ENCODE assay signal across 9 cellular contexts in genomic region chr7:24381919-24382505, GRCh38.
DNase-seq lines count a peak whose midpoint lies in the region; ATAC-seq and TF ChIP-seq lines count a peak whose summit lies in the region.
"Had no signal": no experiment of that assay in that cellular context is flagged by ENCODE, and none has a peak within 500 bp of the region (broad histone marks: within the 10 kb centered on the region; RNA-seq: fewer than 3 reads in every experiment).

No MANE protein-coding gene starts in this region.

- TF ChIP-seq POLR2A in Peyer's patch (IDR thresholded peaks at IDR 0.05) = no peak

- H2AFZ ChIP-seq in hepatocyte = no peak overlapping the region

- H3K79me2 ChIP-seq in hepatocyte = no peaks in the 10 kb centered on the region

- no peaks in the 10 kb centered on the region for H3K27me3 ChIP-seq in Peyer's patch
- no peaks in the 10 kb centered on the region for H3K27me3 ChIP-seq in hepatocyte

- peaks cover 6% of the 10 kb centered on the region for H3K27me3 Mint-ChIP-seq in activated CD4-positive, alpha-beta memory T cell treated with anti-CD3 and anti-CD28 coated beads, Interleukin-2, amount 10 ng/mL, durations not matched to agents 7 days and 5 days
- peaks cover 24% of the 10 kb centered on the region for H3K27me3 Mint-ChIP-seq in T-helper 17 cell

- no peak overlapping the region for H3K4me2 ChIP-seq in hepatocyte

- no peaks in the 10 kb centered on the region for H3K9me3 Mint-ChIP-seq in activated CD4-positive, alpha-beta memory T cell treated with anti-CD3 and anti-CD28 coated beads, Interleukin-2, amount 10 ng/mL, durations not matched to agents 7 days and 5 days

- H3K4me3 Mint-ChIP-seq in activated CD4-positive, alpha-beta memory T cell treated with anti-CD3 and anti-CD28 coated beads, Interleukin-2, amount 10 ng/mL, durations not matched to agents 7 days and 5 days = no peak overlapping the region
- H3K4me3 Mint-ChIP-seq in T-helper 17 cell = no peak overlapping the region
- H3K4me3 Mint-ChIP-seq: CD4-positive, alpha-beta memory T cell had no signal

- H3K4me3 ChIP-seq in Peyer's patch (no peak overlapping the region), hepatocyte (no peak overlapping the region)

- WGBS in hepatocyte (ENCODE audit: low lambda C conversion rate, missing lambda C conversion rate) = 50% methylated on average over 6 of the region's 6 CpGs

- H3K27ac ChIP-seq in Peyer's patch (no peak overlapping the region), hepatocyte (no peak overlapping the region)

- peak; percentile 47 for ATAC-seq in HG02678 (IDR thresholded peaks at IDR 0.05; ENCODE audit: unreplicated experiment)
- no peak for ATAC-seq in T-helper 17 cell

- H3K27ac Mint-ChIP-seq in activated CD4-positive, alpha-beta memory T cell treated with anti-CD3 and anti-CD28 coated beads, Interleukin-2, amount 10 ng/mL, durations not matched to agents 7 days and 5 days = no peak overlapping the region
- H3K27ac Mint-ChIP-seq in T-helper 17 cell = no peak overlapping the region
- H3K27ac Mint-ChIP-seq: CD4-positive, alpha-beta memory T cell had no signal

- H3K36me3 ChIP-seq in Peyer's patch = no peaks in the 10 kb centered on the region
- no peaks in the 10 kb centered on the region for H3K36me3 ChIP-seq in hepatocyte (replicated peaks; ENCODE audit: insufficient read depth, low read depth)

- CTCF ChIA-PET in activated CD4-positive, alpha-beta memory T cell treated with anti-CD3 and anti-CD28 coated beads, Interleukin-2, amount 10 ng/mL, durations not matched to agents 7 days and 5 days (lab: Charles Lee) = interaction anchor here (0.8 to 2.1 kb wide), 6 partner anchors 9 to 519 kb away, joined by 3 to 8 read pairs (median 3); no protein-coding TSS in a partner anchor

- H3K4me1 Mint-ChIP-seq in activated CD4-positive, alpha-beta memory T cell treated with anti-CD3 and anti-CD28 coated beads, Interleukin-2, amount 10 ng/mL, durations not matched to agents 7 days and 5 days = no peaks in the 10 kb centered on the region
- peaks cover 2% of the 10 kb centered on the region for H3K4me1 Mint-ChIP-seq in T-helper 17 cell
- H3K4me1 Mint-ChIP-seq: CD4-positive, alpha-beta memory T cell had no signal

- DNase-seq in NCI-H2171 treated with DMSO at 0.1 percent for 48 hours (lab: John Stamatoyannopoulos, UW) (peak; percentile 49), NCI-H2171 (lab: John Stamatoyannopoulos, UW) (no peak), Peyer's patch (no peak), hepatocyte (ENCODE audit: low spot score) (peak; percentile 54), nucleus accumbens (lab: John Stamatoyannopoulos, UW) (no peak), T-helper 17 cell (no peak)
- no peak for DNase-seq in activated CD4-positive, alpha-beta memory T cell treated with anti-CD3 and anti-CD28 coated beads, Interleukin-2, amount 10 ng/mL, durations not matched to agents 7 days and 5 days

- no peaks in the 10 kb centered on the region for H3K9me2 ChIP-seq in hepatocyte (replicated peaks; ENCODE audit: insufficient read depth)

- H3K9me3 ChIP-seq in Peyer's patch (no peaks in the 10 kb centered on the region), hepatocyte (ENCODE audit: low read depth) (no peaks in the 10 kb centered on the region), T-helper 17 cell (ENCODE audit: control insufficient read depth, low read length, poor library complexity, severe bottlenecking) (no peaks in the 10 kb centered on the region)

- no peaks in the 10 kb centered on the region for H4K20me1 ChIP-seq in hepatocyte (ENCODE audit: insufficient read depth, poor library complexity, severe bottlenecking)

- no peaks in the 10 kb centered on the region for H3K4me1 ChIP-seq in Peyer's patch
- no peaks in the 10 kb centered on the region for H3K4me1 ChIP-seq in hepatocyte (ENCODE audit: insufficient read depth)

- H3K36me3 Mint-ChIP-seq in activated CD4-positive, alpha-beta memory T cell treated with anti-CD3 and anti-CD28 coated beads, Interleukin-2, amount 10 ng/mL, durations not matched to agents 7 days and 5 days (ENCODE audit: low read depth) = no peaks in the 10 kb centered on the region
- H3K36me3 Mint-ChIP-seq in T-helper 17 cell (ENCODE audit: low read depth) = no peaks in the 10 kb centered on the region
- H3K36me3 Mint-ChIP-seq: CD4-positive, alpha-beta memory T cell had no signal

- POLR2A ChIA-PET in activated CD4-positive, alpha-beta memory T cell treated with anti-CD3 and anti-CD28 coated beads, Interleukin-2, amount 10 ng/mL, durations not matched to agents 7 days and 5 days (lab: Charles Lee) = no interaction called here

- TF ChIP-seq CTCF in Peyer's patch (IDR thresholded peaks at IDR 0.05) = peak in 4 of 6 experiments; percentile 35 to 62 (median 58)
- peak; percentile 70 for TF ChIP-seq CTCF in hepatocyte (IDR thresholded peaks at IDR 0.05; ENCODE audit: poor library complexity)

Comparison
In these comparisons a context has a peak if more than half of its experiments do, and no peak if none do; other contexts are left out.
1. DNase-seq: peak in NCI-H2171 treated with DMSO at 0.1 percent for 48 hours (single experiment) and hepatocyte (single experiment); none in NCI-H2171 (single experiment), Peyer's patch (0 of 3), activated CD4-positive, alpha-beta memory T cell treated with anti-CD3 and anti-CD28 coated beads, Interleukin-2, amount 10 ng/mL, durations not matched to agents 7 days and 5 days (single experiment), nucleus accumbens (0 of 56) and T-helper 17 cell (0 of 3).